In genomic region chr11:1375161-1375954, GRCh38 we compare ENCODE assay signal across 23 cellular contexts. TPM values are rescaled to one million over a fixed set of nuclear protein-coding genes. Genes with fewer than 3 reads are reported as not detected.
DNase-seq lines count a peak whose midpoint lies in the region; ATAC-seq, FAIRE-seq and TF ChIP-seq lines count a peak whose summit lies in the region.
"Had no signal": no experiment of that assay in that cellular context is flagged by ENCODE, and none has a peak within 500 bp of the region (broad histone marks: within the 10 kb centered on the region; RNA-seq: fewer than 3 reads in every experiment).

No MANE protein-coding gene starts in this region.

- H3K4me1 ChIP-seq in Panc1 (ENCODE audit: control insufficient read depth, insufficient read depth, low read length) (peaks cover 18% of the 10 kb centered on the region), kidney (ENCODE audit: control insufficient read depth in 1 of 2, insufficient read depth in 1 of 2, low read depth in 1 of 2, low read length in 2 of 2) (no peaks in the 10 kb centered on the region)
- H3K4me1 ChIP-seq: BE2C had no signal

- CTCF ChIA-PET in Panc1 (lab: Charles Lee): no interaction called here

- no peaks in the 10 kb centered on the region for H3K4me1 Mint-ChIP-seq in stimulated activated memory B cell treated with anti-CD40 and anti-IgM and Interleukin-4, amounts not matched to agents 10 μg/mL and 1 μg/mL and 100 μg/mL, for 72 hours
- H3K4me1 Mint-ChIP-seq: CD4-positive, CD25-positive, alpha-beta regulatory T cell had no signal

- H3K36me3 ChIP-seq in H7 (replicated peaks; ENCODE audit: control insufficient read depth, insufficient read depth, low read length) (no peaks in the 10 kb centered on the region), Panc1 (ENCODE audit: control insufficient read depth, insufficient read depth, low read length) (no peaks in the 10 kb centered on the region), kidney (ENCODE audit: control insufficient read depth in 1 of 2, insufficient read depth in 2 of 2, low read length in 2 of 2) (no peaks in the 10 kb centered on the region)
- H3K36me3 ChIP-seq: BE2C had no signal

- FAIRE-seq in kidney (lab: Jason Lieb, UNC): no peak
- FAIRE-seq: A204.1, GM12878, H54 had no signal

- DNase-seq in H7 (peak; percentile 60), Panc1 (ENCODE audit: low read depth, low spot score) (no peak), kidney (peak; percentile 66)
- DNase-seq: ACHN; BE2C; C1 segment of cervical spinal cord; CD4-positive, CD25-positive, alpha-beta regulatory T cell; COR-L47; DMS 273 treated with DMSO at 0.1 percent for 48 hours; DMS53; DND-41; EL; GM23248; HFFc6 had no signal

- POLR2A ChIA-PET in Panc1 (lab: Charles Lee): interaction anchor here (0.6 to 1.1 kb wide), 2 partner anchors 24 to 86 kb away, joined by 3 to 15 read pairs; no protein-coding TSS in a partner anchor

- in situ Hi-C loops in Panc1 (cut with HindIII; ENCODE audit: low pct_unique_long_range_greater_than_20kb, low sequenced_read_pairs): no loop called here

- no TSS peak for BruUV-seq in Panc1 (replicated peaks; lab: Mats Ljungman, UMichigan)

- no peaks in the 10 kb centered on the region for H3K36me3 Mint-ChIP-seq in stimulated activated memory B cell treated with anti-CD40 and anti-IgM and Interleukin-4, amounts not matched to agents 10 μg/mL and 1 μg/mL and 100 μg/mL, for 72 hours
- H3K36me3 Mint-ChIP-seq: CD4-positive, CD25-positive, alpha-beta regulatory T cell; CD8-positive, alpha-beta memory T cell had no signal

- intact Hi-C loops in Panc1 (cut with micrococcal nuclease; ENCODE audit: unreplicated experiment): no loop called here
- intact Hi-C loops in kidney (cut with DNase I): no loop called here

- no peak overlapping the region for H3K27ac Mint-ChIP-seq in stimulated activated memory B cell treated with anti-CD40 and anti-IgM and Interleukin-4, amounts not matched to agents 10 μg/mL and 1 μg/mL and 100 μg/mL, for 72 hours
- H3K27ac Mint-ChIP-seq: CD4-positive, CD25-positive, alpha-beta regulatory T cell; HFFc6 had no signal

- TF ChIP-seq CTCF in Panc1 (IDR thresholded peaks at IDR 0.05): no peak
- no peak for TF ChIP-seq CTCF in kidney (IDR thresholded peaks at IDR 0.05; ENCODE audit: borderline replicate concordance, extremely low read depth, insufficient read depth)

- no peak overlapping the region for H3K4me3 ChIP-seq in H7 (ENCODE audit: insufficient read depth, low read depth, low read length)
- no peak overlapping the region for H3K4me3 ChIP-seq in Panc1 (ENCODE audit: low read depth in 2 of 2, low read length in 2 of 2)
- no peak overlapping the region for H3K4me3 ChIP-seq in kidney (ENCODE audit: low read length in 2 of 2)
- H3K4me3 ChIP-seq: GM12878, GM23248 had no signal

- H3K9ac ChIP-seq in kidney (ENCODE audit: low read length in 2 of 2): no peak overlapping the region
- H3K9ac ChIP-seq: GM23248 had no signal

- H3K4me3 Mint-ChIP-seq in stimulated activated memory B cell treated with anti-CD40 and anti-IgM and Interleukin-4, amounts not matched to agents 10 μg/mL and 1 μg/mL and 100 μg/mL, for 72 hours: no peak overlapping the region
- H3K4me3 Mint-ChIP-seq: CD4-positive, CD25-positive, alpha-beta regulatory T cell; CD8-positive, alpha-beta memory T cell; HFFc6 had no signal

- H3K27ac ChIP-seq in Panc1 (ENCODE audit: low read length) (peak overlapping the region; percentile 19; the same call in 1 of the 2 replicates), kidney (ENCODE audit: low read depth in 2 of 2, low read length in 2 of 2) (no peak overlapping the region)
- H3K27ac ChIP-seq: GM23248, HL-60 had no signal

- H3K9me3 Mint-ChIP-seq in stimulated activated memory B cell treated with anti-CD40 and anti-IgM and Interleukin-4, amounts not matched to agents 10 μg/mL and 1 μg/mL and 100 μg/mL, for 72 hours: peaks cover 2% of the 10 kb centered on the region
- H3K9me3 Mint-ChIP-seq: HFFc6 had no signal

- H3K27me3 ChIP-seq in H7 (ENCODE audit: control insufficient read depth, insufficient read depth, low read length) (no peaks in the 10 kb centered on the region), Panc1 (ENCODE audit: control insufficient read depth, insufficient read depth, low read length) (no peaks in the 10 kb centered on the region)
- H3K27me3 ChIP-seq: BE2C had no signal

- no peaks in the 10 kb centered on the region for H3K27me3 Mint-ChIP-seq in stimulated activated memory B cell treated with anti-CD40 and anti-IgM and Interleukin-4, amounts not matched to agents 10 μg/mL and 1 μg/mL and 100 μg/mL, for 72 hours
- H3K27me3 Mint-ChIP-seq: CD4-positive, CD25-positive, alpha-beta regulatory T cell had no signal

- ATAC-seq in Panc1 (no peak), GM21526 (IDR thresholded peaks at IDR 0.05; ENCODE audit: low FRiP score, unreplicated experiment) (no peak), GM21423 (IDR thresholded peaks at IDR 0.05; ENCODE audit: unreplicated experiment) (no peak)
- peak; percentile 27 for ATAC-seq in stimulated activated memory B cell treated with anti-CD40 and anti-IgM and Interleukin-4, amounts not matched to agents 10 μg/mL and 1 μg/mL and 100 μg/mL, for 72 hours
- ATAC-seq: GM12878, HCT116 had no signal

- H3K9me3 ChIP-seq in Panc1 (ENCODE audit: control insufficient read depth, insufficient read depth, low read depth, low read length) (no peaks in the 10 kb centered on the region), kidney (ENCODE audit: control insufficient read depth in 1 of 2, low read length in 2 of 2) (no peaks in the 10 kb centered on the region)
- H3K9me3 ChIP-seq: BE2C had no signal

RNA-seq across cellular contexts. Expression of gene BRSK2, which starts 14.4 kb away (rescaled TPM):
- total RNA-seq in H7 (2014; rRNA removed; shearing (Covaris generic)): 22.2 and 23.6 TPM in 2 replicates
- total RNA-seq in Panc1 (2021; ENCODE audit: unreplicated experiment) (32.2 TPM), kidney (1.2 TPM)
- polyA plus RNA-seq in Panc1 (2012; ENCODE audit: insufficient read length): 47.7 TPM
- 0.43 TPM for polyA plus RNA-seq in kidney (ENCODE audit: insufficient read depth, low read depth, low replicate concordance)
- polyA plus RNA-seq: GM12878, GM23248 had no signal

Comparison
In these comparisons a context has a peak if more than half of its experiments do, and no peak if none do; other contexts are left out.
1. RNA of gene BRSK2, which starts 14.4 kb away (total RNA-seq): 32.2 TPM in Panc1 (single experiment) and 22.2 to 23.6 TPM in H7; 1.2 TPM in kidney (single experiment); every median in the first group is over 10 times any median in the second.